Comparison of ENCODE assay signal across 22 cellular contexts in genomic region chr12:6526201-6526600, GRCh38.
"Had no signal": no experiment of that assay in that cellular context is flagged by ENCODE, and none has a peak within 500 bp of the region (broad histone marks: within the 10 kb centered on the region; RNA-seq: fewer than 3 reads in every experiment).

No MANE protein-coding gene starts in this region.

- H3K27ac ChIP-seq: coronary artery, SK-N-MC, tibial nerve, uterus, WERI-Rb-1 had no signal

- H3K27ac Mint-ChIP-seq: activated CD4-positive, alpha-beta memory T cell treated with anti-CD3 and anti-CD28 coated beads, Interleukin-2, amount 10 ng/mL, durations not matched to agents 7 days and 5 days; activated CD8-positive, alpha-beta memory T cell treated with anti-CD3 and anti-CD28 coated beads, Interleukin-2, amount 10 ng/mL, durations not matched to agents 7 days and 5 days; nephron had no signal

- DNase-seq: activated CD4-positive, alpha-beta memory T cell treated with anti-CD3 and anti-CD28 coated beads, Interleukin-2, amount 10 ng/mL, durations not matched to agents 7 days and 5 days; activated CD4-positive, alpha-beta T cell treated with anti-CD3 and anti-CD28 coated beads for 1 hour; activated CD8-positive, alpha-beta memory T cell treated with anti-CD3 and anti-CD28 coated beads, Interleukin-2, amount 10 ng/mL, durations not matched to agents 7 days and 5 days; anterior cingulate cortex; central memory CD4-positive, alpha-beta T cell; left cardiac atrium; mesendoderm; nucleus accumbens; retina; stimulated activated CD4-positive, alpha-beta T cell treated with anti-CD3 and anti-CD28 coated beads, Interleukin-12 subunit alpha, Interleukin-12 subunit beta, amount 100 ng/mL, for 4 hours; stimulated activated CD4-positive, alpha-beta T cell treated with anti-CD3 and anti-CD28 coated beads, Interleukin-1b, Interleukin-23, amount 100 ng/mL, for 48 hours; stimulated activated CD8-positive, alpha-beta memory T cell treated with anti-CD3 and anti-CD28 coated beads, Interleukin-4, amount 100 ng/mL, for 48 hours; stimulated activated naive CD4-positive, alpha-beta T cell treated with Interleukin-2 at 50 U/mL for 16 hours; uterus; WERI-Rb-1 had no signal

- H3K4me3 ChIP-seq: coronary artery, esophagus muscularis mucosa, SK-N-MC, tibial nerve, uterus had no signal

- ATAC-seq: activated CD8-positive, alpha-beta memory T cell treated with anti-CD3 and anti-CD28 coated beads, Interleukin-2, amount 10 ng/mL, durations not matched to agents 7 days and 5 days; left cardiac atrium had no signal

- H3K27me3 Mint-ChIP-seq: activated CD4-positive, alpha-beta memory T cell treated with anti-CD3 and anti-CD28 coated beads, Interleukin-2, amount 10 ng/mL, durations not matched to agents 7 days and 5 days; activated CD8-positive, alpha-beta memory T cell treated with anti-CD3 and anti-CD28 coated beads, Interleukin-2, amount 10 ng/mL, durations not matched to agents 7 days and 5 days; brain had no signal

- H3K36me3 ChIP-seq: uterus had no signal

- H3K27me3 ChIP-seq: esophagus muscularis mucosa, tibial nerve, uterus had no signal

- H3K9me3 Mint-ChIP-seq: activated CD4-positive, alpha-beta memory T cell treated with anti-CD3 and anti-CD28 coated beads, Interleukin-2, amount 10 ng/mL, durations not matched to agents 7 days and 5 days; brain; nephron had no signal

- H3K4me1 ChIP-seq: tibial nerve, uterus had no signal

- H3K4me3 Mint-ChIP-seq: activated CD4-positive, alpha-beta memory T cell treated with anti-CD3 and anti-CD28 coated beads, Interleukin-2, amount 10 ng/mL, durations not matched to agents 7 days and 5 days; activated CD8-positive, alpha-beta memory T cell treated with anti-CD3 and anti-CD28 coated beads, Interleukin-2, amount 10 ng/mL, durations not matched to agents 7 days and 5 days; brain; nephron had no signal

- H3K9me3 ChIP-seq: esophagus muscularis mucosa, tibial nerve, uterus had no signal

- FAIRE-seq: endothelial cell of umbilical vein had no signal
